ENCODE assay signal across 7 cellular contexts in genomic region chr3:40623567-40623966, GRCh38.
DNase-seq lines count a peak whose midpoint lies in the region; ATAC-seq and TF ChIP-seq lines count a peak whose summit lies in the region.

No MANE protein-coding gene starts in this region.

- H3K23ac ChIP-seq in H9 (ENCODE audit: insufficient read length, low read depth, low read length), result no peak overlapping the region

- H3K14ac ChIP-seq in H9 (ENCODE audit: insufficient read depth, low read length), result no peak overlapping the region

- no peak overlapping the region for H3K9ac ChIP-seq in H9 (ENCODE audit: extremely low read depth, insufficient read length, low read length)

- H2BK120ac ChIP-seq in H9 (ENCODE audit: low read depth, low read length, poor library complexity, severe bottlenecking), result no peak overlapping the region

- no peaks in the 10 kb centered on the region for H3K79me1 ChIP-seq in H9 (ENCODE audit: insufficient read depth, low read depth, low read length, poor library complexity, severe bottlenecking)

- intact Hi-C loops in esophagus squamous epithelium (cut with DNase I), result no loop called here

- no peak overlapping the region for H3K56ac ChIP-seq in H9 (ENCODE audit: insufficient read length, low read depth, low read length)

- WGBS in esophagus squamous epithelium, 2 donors, result 20 to 29% methylated on average over 1 of the region's 1 CpG
- no CpG with 5 or more reads among the region's 1 CpG for WGBS in H9 (ENCODE audit: extremely low coverage, insufficient read length, low lambda C conversion rate)

- TF ChIP-seq POLR2A in esophagus squamous epithelium (IDR thresholded peaks at IDR 0.05), result no peak

- H3K27ac ChIP-seq in esophagus squamous epithelium (peak overlapping the region in 1 of 4 donors; percentile 21), H9 (ENCODE audit: insufficient read length, low read depth, low read length) (no peak overlapping the region)

- peaks cover 5 to 14% (median 5%) of the 10 kb centered on the region in 3 experiments for H3K36me3 Mint-ChIP-seq in H9 (ENCODE audit: insufficient read depth in 1 of 3, low read depth in 3 of 3)

- DNase-seq in NOMO-1 treated with dmso at 0.1 percent for 144 hours (lab: John Stamatoyannopoulos, UW; ENCODE audit: unreplicated experiment) (peak; percentile 99), esophagus squamous epithelium (lab: John Stamatoyannopoulos, UW) (peak; percentile 2), H9 (no peak), SK-N-DZ (ENCODE audit: low spot score) (no peak)
- no peak for DNase-seq in stimulated activated CD4-positive, alpha-beta T cell treated with anti-CD3 and anti-CD28 coated beads, Interleukin-4, amount 100 ng/mL, for 1 hour

- H3K23me2 ChIP-seq in H9 (ENCODE audit: insufficient read length, low read depth, low read length, poor library complexity, severe bottlenecking), result no peaks in the 10 kb centered on the region

- peaks cover 3% of the 10 kb centered on the region for H3K27me3 Mint-ChIP-seq in H9 (ENCODE audit: low read depth)

- H3K36me3 ChIP-seq in esophagus squamous epithelium, result no peaks in the 10 kb centered on the region

- H2AFZ ChIP-seq in H9 (ENCODE audit: low read length), result no peak overlapping the region

- H3K79me2 ChIP-seq in H9 (ENCODE audit: insufficient read depth, low read length), result no peaks in the 10 kb centered on the region

- no peak overlapping the region for H3K18ac ChIP-seq in H9 (ENCODE audit: insufficient read length, low read depth, low read length)

- H3K9me3 Mint-ChIP-seq in H9, result peaks cover 4 to 17% of the 10 kb centered on the region in 2 experiments

- no peak overlapping the region for H4K91ac ChIP-seq in H9 (ENCODE audit: insufficient read length, low read depth, low read length)

- H2BK15ac ChIP-seq in H9 (ENCODE audit: low read depth, low read length), result no peak overlapping the region

- H4K5ac ChIP-seq in H9 (ENCODE audit: insufficient read length, low read depth, low read length), result no peak overlapping the region

- ATAC-seq in GM18909 (IDR thresholded peaks at IDR 0.05; ENCODE audit: poor library complexity, unreplicated experiment) (peak; percentile 97), HG02852 (IDR thresholded peaks at IDR 0.05; ENCODE audit: unreplicated experiment) (peak; percentile 77)

- TF ChIP-seq CTCF in esophagus squamous epithelium (IDR thresholded peaks at IDR 0.05) (no peak), H9 (conservative IDR thresholded peaks at IDR 0.05) (no peak)

- 0 out of 4 replicates have a peak, but pooled peaks cover 0 to 2% of the 10 kb centered on the region in 2 experiments for H3K4me1 Mint-ChIP-seq in H9

- no peak overlapping the region for H3T11ph ChIP-seq in H9 (ENCODE audit: low read length)

- H2AK5ac ChIP-seq in H9 (ENCODE audit: insufficient read length, low read length), result no peak overlapping the region

- no peak overlapping the region for H2BK12ac ChIP-seq in H9 (ENCODE audit: insufficient read length, low read depth, low read length)

- no peak overlapping the region for H3K4me3 ChIP-seq in esophagus squamous epithelium

- H2BK5ac ChIP-seq in H9 (ENCODE audit: insufficient read length, low read length), result no peak overlapping the region

- H3K4me1 ChIP-seq in esophagus squamous epithelium, result peaks cover 0 to 24% (median 2%) of the 10 kb centered on the region in 3 donors
- H3K4me1 ChIP-seq in H9 (ENCODE audit: insufficient read depth, low read length), result no peaks in the 10 kb centered on the region

- H3K27ac Mint-ChIP-seq in H9, result no peak overlapping the region

- no peak overlapping the region for H2BK20ac ChIP-seq in H9 (ENCODE audit: low read depth, low read length, poor library complexity, severe bottlenecking)

- no peak overlapping the region for H3K4me2 ChIP-seq in H9 (ENCODE audit: insufficient read depth, insufficient read length, low read length)

- H3K27me3 ChIP-seq in esophagus squamous epithelium (no peaks in the 10 kb centered on the region), H9 (ENCODE audit: insufficient read depth, low read length) (no peaks in the 10 kb centered on the region)

- no peak overlapping the region for H3K4ac ChIP-seq in H9 (ENCODE audit: low read depth, low read length)

- H4K20me1 ChIP-seq in H9 (ENCODE audit: control insufficient read depth, insufficient read depth, insufficient read length), result no peaks in the 10 kb centered on the region

- H4K8ac ChIP-seq in H9 (replicated peaks; ENCODE audit: insufficient read length, low read depth, low read length), result no peak overlapping the region

- H3K9me3 ChIP-seq in esophagus squamous epithelium, result peaks cover 0 to 24% (median 6%) of the 10 kb centered on the region in 3 donors
- H3K9me3 ChIP-seq in H9 (ENCODE audit: control insufficient read depth, low read depth, low read length), result peaks cover under 1% of the 10 kb centered on the region

- no peak overlapping the region for H3K4me3 Mint-ChIP-seq in H9

Comparison
In these comparisons a context has a peak if more than half of its experiments do, and no peak if none do; other contexts are left out.
1. DNase-seq: peak in NOMO-1 treated with dmso at 0.1 percent for 144 hours (single experiment) and esophagus squamous epithelium (single experiment); none in H9 (single experiment), SK-N-DZ (single experiment) and stimulated activated CD4-positive, alpha-beta T cell treated with anti-CD3 and anti-CD28 coated beads, Interleukin-4, amount 100 ng/mL, for 1 hour (single experiment).